In the genomic region with DNA sequence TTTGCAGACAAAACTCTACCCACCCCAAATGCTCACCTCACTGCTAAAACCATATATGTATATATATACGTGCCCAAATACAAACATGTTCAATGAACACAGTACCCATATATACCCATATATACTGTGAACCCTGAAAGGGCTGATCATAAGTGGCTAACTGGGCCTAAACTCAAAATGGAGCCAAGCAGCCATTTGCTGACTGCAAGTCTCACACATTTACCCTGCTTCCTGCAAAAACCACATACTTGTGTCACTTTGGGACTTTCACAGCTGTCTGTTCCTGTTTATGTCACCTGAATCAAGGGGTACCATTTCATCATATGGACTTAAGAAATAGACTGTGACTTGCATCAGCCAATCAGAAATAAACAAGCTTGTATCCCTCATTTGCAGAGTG, we compare ENCODE assay signal across 1 cellular context.
TF ChIP-seq lines count a peak whose summit lies in the region.

No MANE protein-coding gene starts in this region.

TF ChIP-seq in K562, 482 proteins besides CTCF, POLR2A, EP300 and RAD21:
- TF ChIP-seq YY1 (IDR thresholded peaks at IDR 0.05; ENCODE audit: borderline replicate concordance in 1 of 3, control insufficient read depth in 1 of 3, extremely low read depth in 1 of 3, insufficient read depth in 3 of 3, insufficient read length in 1 of 3, insufficient replicate concordance in 2 of 3, low read depth in 1 of 3, low read length in 2 of 3), result peak in 2 of 3 experiments; percentile 63 to 76
